In genomic region chr4:168488800-168489404, GRCh38 we compare ENCODE assay signal across 2 cellular contexts.
TF ChIP-seq lines count a peak whose summit lies in the region.

No MANE protein-coding gene starts in this region.

TF ChIP-seq in A549, 52 proteins besides CTCF, POLR2A, EP300 and RAD21 (continued from another document):
- no peak for TF ChIP-seq FOSB (CRISPR knock-in tag; IDR thresholded peaks at IDR 0.05)
- no peak for TF ChIP-seq RFX5 (IDR thresholded peaks at IDR 0.05)
- TF ChIP-seq, protein P1, sequence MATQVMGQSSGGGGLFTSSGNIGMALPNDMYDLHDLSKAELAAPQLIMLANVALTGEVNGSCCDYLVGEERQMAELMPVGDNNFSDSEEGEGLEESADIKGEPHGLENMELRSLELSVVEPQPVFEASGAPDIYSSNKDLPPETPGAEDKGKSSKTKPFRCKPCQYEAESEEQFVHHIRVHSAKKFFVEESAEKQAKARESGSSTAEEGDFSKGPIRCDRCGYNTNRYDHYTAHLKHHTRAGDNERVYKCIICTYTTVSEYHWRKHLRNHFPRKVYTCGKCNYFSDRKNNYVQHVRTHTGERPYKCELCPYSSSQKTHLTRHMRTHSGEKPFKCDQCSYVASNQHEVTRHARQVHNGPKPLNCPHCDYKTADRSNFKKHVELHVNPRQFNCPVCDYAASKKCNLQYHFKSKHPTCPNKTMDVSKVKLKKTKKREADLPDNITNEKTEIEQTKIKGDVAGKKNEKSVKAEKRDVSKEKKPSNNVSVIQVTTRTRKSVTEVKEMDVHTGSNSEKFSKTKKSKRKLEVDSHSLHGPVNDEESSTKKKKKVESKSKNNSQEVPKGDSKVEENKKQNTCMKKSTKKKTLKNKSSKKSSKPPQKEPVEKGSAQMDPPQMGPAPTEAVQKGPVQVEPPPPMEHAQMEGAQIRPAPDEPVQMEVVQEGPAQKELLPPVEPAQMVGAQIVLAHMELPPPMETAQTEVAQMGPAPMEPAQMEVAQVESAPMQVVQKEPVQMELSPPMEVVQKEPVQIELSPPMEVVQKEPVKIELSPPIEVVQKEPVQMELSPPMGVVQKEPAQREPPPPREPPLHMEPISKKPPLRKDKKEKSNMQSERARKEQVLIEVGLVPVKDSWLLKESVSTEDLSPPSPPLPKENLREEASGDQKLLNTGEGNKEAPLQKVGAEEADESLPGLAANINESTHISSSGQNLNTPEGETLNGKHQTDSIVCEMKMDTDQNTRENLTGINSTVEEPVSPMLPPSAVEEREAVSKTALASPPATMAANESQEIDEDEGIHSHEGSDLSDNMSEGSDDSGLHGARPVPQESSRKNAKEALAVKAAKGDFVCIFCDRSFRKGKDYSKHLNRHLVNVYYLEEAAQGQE (IDR thresholded peaks at IDR 0.05) = no peak
- no peak for TF ChIP-seq ESRRA (IDR thresholded peaks at IDR 0.05; ENCODE audit: borderline replicate concordance, low read length)
- no peak for TF ChIP-seq MAFK (IDR thresholded peaks at IDR 0.05; ENCODE audit: partially characterized antibody)
- TF ChIP-seq RNF2 (IDR thresholded peaks at IDR 0.05; ENCODE audit: borderline replicate concordance, low read depth) = no peak
- TF ChIP-seq RARB (CRISPR knock-in tag; IDR thresholded peaks at IDR 0.05) = no peak
- no peak for TF ChIP-seq HOXA7 (CRISPR knock-in tag; IDR thresholded peaks at IDR 0.05)

TF ChIP-seq in WTC11, 78 proteins besides CTCF, POLR2A, EP300 and RAD21:
- TF ChIP-seq, protein P2, sequence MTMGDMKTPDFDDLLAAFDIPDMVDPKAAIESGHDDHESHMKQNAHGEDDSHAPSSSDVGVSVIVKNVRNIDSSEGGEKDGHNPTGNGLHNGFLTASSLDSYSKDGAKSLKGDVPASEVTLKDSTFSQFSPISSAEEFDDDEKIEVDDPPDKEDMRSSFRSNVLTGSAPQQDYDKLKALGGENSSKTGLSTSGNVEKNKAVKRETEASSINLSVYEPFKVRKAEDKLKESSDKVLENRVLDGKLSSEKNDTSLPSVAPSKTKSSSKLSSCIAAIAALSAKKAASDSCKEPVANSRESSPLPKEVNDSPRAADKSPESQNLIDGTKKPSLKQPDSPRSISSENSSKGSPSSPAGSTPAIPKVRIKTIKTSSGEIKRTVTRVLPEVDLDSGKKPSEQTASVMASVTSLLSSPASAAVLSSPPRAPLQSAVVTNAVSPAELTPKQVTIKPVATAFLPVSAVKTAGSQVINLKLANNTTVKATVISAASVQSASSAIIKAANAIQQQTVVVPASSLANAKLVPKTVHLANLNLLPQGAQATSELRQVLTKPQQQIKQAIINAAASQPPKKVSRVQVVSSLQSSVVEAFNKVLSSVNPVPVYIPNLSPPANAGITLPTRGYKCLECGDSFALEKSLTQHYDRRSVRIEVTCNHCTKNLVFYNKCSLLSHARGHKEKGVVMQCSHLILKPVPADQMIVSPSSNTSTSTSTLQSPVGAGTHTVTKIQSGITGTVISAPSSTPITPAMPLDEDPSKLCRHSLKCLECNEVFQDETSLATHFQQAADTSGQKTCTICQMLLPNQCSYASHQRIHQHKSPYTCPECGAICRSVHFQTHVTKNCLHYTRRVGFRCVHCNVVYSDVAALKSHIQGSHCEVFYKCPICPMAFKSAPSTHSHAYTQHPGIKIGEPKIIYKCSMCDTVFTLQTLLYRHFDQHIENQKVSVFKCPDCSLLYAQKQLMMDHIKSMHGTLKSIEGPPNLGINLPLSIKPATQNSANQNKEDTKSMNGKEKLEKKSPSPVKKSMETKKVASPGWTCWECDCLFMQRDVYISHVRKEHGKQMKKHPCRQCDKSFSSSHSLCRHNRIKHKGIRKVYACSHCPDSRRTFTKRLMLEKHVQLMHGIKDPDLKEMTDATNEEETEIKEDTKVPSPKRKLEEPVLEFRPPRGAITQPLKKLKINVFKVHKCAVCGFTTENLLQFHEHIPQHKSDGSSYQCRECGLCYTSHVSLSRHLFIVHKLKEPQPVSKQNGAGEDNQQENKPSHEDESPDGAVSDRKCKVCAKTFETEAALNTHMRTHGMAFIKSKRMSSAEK (CRISPR knock-in tag; IDR thresholded peaks at IDR 0.05; ENCODE audit: borderline replicate concordance) = no peak
- TF ChIP-seq ZNF138 (CRISPR knock-in tag; conservative IDR thresholded peaks at IDR 0.05) = no peak
- no peak for TF ChIP-seq GABPB1 (CRISPR knock-in tag; IDR thresholded peaks at IDR 0.05)
- TF ChIP-seq EMX1 (CRISPR knock-in tag; IDR thresholded peaks at IDR 0.05) = no peak
- no peak for TF ChIP-seq SMAD3 (CRISPR knock-in tag; IDR thresholded peaks at IDR 0.05; ENCODE audit: borderline replicate concordance)
- TF ChIP-seq, protein P3, sequence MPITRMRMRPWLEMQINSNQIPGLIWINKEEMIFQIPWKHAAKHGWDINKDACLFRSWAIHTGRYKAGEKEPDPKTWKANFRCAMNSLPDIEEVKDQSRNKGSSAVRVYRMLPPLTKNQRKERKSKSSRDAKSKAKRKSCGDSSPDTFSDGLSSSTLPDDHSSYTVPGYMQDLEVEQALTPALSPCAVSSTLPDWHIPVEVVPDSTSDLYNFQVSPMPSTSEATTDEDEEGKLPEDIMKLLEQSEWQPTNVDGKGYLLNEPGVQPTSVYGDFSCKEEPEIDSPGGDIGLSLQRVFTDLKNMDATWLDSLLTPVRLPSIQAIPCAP (CRISPR knock-in tag; IDR thresholded peaks at IDR 0.05) = no peak
- no peak for TF ChIP-seq KAT7 (CRISPR knock-in tag; IDR thresholded peaks at IDR 0.05; ENCODE audit: borderline replicate concordance)
- TF ChIP-seq ZBTB21 (CRISPR knock-in tag; IDR thresholded peaks at IDR 0.05; ENCODE audit: borderline replicate concordance) = no peak
- TF ChIP-seq ZBTB43 (CRISPR knock-in tag; IDR thresholded peaks at IDR 0.05) = no peak
- TF ChIP-seq ZNF281 (CRISPR knock-in tag; IDR thresholded peaks at IDR 0.05) = no peak
- TF ChIP-seq ZNF396 (CRISPR knock-in tag; IDR thresholded peaks at IDR 0.05; ENCODE audit: borderline replicate concordance) = no peak
- TF ChIP-seq TEAD4 (CRISPR knock-in tag; IDR thresholded peaks at IDR 0.05) = no peak
- TF ChIP-seq, protein P4, sequence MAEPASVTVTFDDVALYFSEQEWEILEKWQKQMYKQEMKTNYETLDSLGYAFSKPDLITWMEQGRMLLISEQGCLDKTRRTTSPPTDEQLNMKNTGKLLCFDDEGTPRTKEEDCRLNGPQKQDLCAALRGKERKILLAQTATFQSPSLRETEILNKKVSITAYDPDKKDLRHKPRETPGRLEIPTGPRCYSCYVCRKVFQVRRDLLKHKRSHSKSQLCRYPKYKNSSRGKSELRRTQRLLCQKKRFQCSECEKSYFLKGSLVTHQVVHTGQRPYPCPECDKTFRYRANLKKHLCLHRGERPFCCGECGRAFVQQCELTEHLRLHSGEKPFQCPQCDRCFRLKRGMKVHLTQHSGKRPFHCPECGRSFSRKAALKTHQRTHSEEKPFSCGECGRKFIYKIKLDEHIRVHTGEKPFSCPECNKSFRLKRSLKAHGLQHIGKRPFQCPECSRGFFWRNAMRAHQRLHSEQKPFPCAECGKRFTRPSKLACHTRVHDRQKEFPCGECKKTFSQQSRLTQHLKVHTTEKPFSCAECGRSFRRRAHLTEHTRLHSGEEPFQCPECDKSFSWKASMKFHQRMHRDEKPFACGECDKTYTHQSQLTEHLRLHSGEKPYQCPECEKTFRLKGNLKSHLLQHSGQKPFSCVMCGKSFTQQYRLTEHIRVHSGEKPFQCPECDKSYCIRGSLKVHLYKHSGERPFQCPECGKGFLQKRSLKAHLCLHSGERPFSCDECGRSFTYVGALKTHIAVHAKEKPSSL (CRISPR knock-in tag; conservative IDR thresholded peaks at IDR 0.05) = no peak
- TF ChIP-seq, protein P5, sequence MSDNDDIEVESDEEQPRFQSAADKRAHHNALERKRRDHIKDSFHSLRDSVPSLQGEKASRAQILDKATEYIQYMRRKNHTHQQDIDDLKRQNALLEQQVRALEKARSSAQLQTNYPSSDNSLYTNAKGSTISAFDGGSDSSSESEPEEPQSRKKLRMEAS (CRISPR knock-in tag; IDR thresholded peaks at IDR 0.05) = no peak
- TF ChIP-seq ATF1 (CRISPR knock-in tag; IDR thresholded peaks at IDR 0.05) = no peak
